In genomic region chr12:52442600-52443061, GRCh38 we compare ENCODE assay signal across 12 cellular contexts. TPM values are rescaled to one million over a fixed set of nuclear protein-coding genes. Genes with fewer than 3 reads are reported as not detected.
DNase-seq lines count a peak whose midpoint lies in the region; ATAC-seq, FAIRE-seq and TF ChIP-seq lines count a peak whose summit lies in the region.
"Had no signal": no experiment of that assay in that cellular context is flagged by ENCODE, and none has a peak within 500 bp of the region (broad histone marks: within the 10 kb centered on the region; RNA-seq: fewer than 3 reads in every experiment).

No MANE protein-coding gene starts in this region.

- no peaks in the 10 kb centered on the region for H3K79me1 ChIP-seq in H9 (ENCODE audit: insufficient read depth, low read depth, low read length, poor library complexity, severe bottlenecking)

- H2BK120ac ChIP-seq in H9 (ENCODE audit: low read depth, low read length, poor library complexity, severe bottlenecking): no peak overlapping the region

- no peaks in the 10 kb centered on the region for H3K36me3 ChIP-seq in adipocyte (ENCODE audit: control insufficient read depth, insufficient read depth, low read length, severe bottlenecking)
- H3K36me3 ChIP-seq: sigmoid colon had no signal

- H4K20me1 ChIP-seq in H9 (ENCODE audit: control insufficient read depth, insufficient read depth, insufficient read length): no peaks in the 10 kb centered on the region

- CTCF ChIA-PET in A549 (lab: Yijun Ruan, JAX): interaction anchor here (0.6 to 2.6 kb wide), 17 partner anchors 11 to 436 kb away, joined by 3 to 12 read pairs (median 4); no protein-coding TSS in a partner anchor

- no peaks in the 10 kb centered on the region for H3K9me3 ChIP-seq in A549
- H3K9me3 ChIP-seq in H9 (ENCODE audit: control insufficient read depth, low read depth, low read length): no peaks in the 10 kb centered on the region
- no peaks in the 10 kb centered on the region for H3K9me3 ChIP-seq in adipocyte (ENCODE audit: control insufficient read depth, low read length)
- H3K9me3 ChIP-seq: sigmoid colon had no signal

- peak overlapping the region; percentile 56 to 79 for H3K27ac ChIP-seq in A549
- no peak overlapping the region for H3K27ac ChIP-seq in H9 (ENCODE audit: insufficient read length, low read depth, low read length)

- no peak overlapping the region for H2AFZ ChIP-seq in H9 (ENCODE audit: low read length)

- no peak overlapping the region for H3K4ac ChIP-seq in H9 (ENCODE audit: low read depth, low read length)

- H2BK15ac ChIP-seq in H9 (ENCODE audit: low read depth, low read length): no peak overlapping the region

- DNase-seq in A549 (ENCODE audit: low read depth in 1 of 2, low spot score in 1 of 2) (peak; percentile 51 to 77), H9 (peak; percentile 83), adipocyte (ENCODE audit: low read depth) (peak; percentile 16), iPS DF 19.7 (ENCODE audit: low read depth, low spot score) (peak; percentile 64)
- DNase-seq in stimulated activated CD4-positive, alpha-beta T cell treated with anti-CD3 and anti-CD28 coated beads, Interleukin-12 subunit alpha, Interleukin-12 subunit beta, amount 100 ng/mL, for 4 hours: no peak
- DNase-seq: CD4-positive, alpha-beta memory T cell; kidney; NCI-H1048; sigmoid colon had no signal

- H3K4me3 Mint-ChIP-seq in H9: 0 out of 5 replicates have a peak overlapping the region, but pooled peaks of 1 of the 2 experiments have one; percentile 0
- H3K4me3 Mint-ChIP-seq: CD4-positive, alpha-beta memory T cell had no signal

- no peak for TF ChIP-seq POLR2A in A549 (IDR thresholded peaks at IDR 0.05; ENCODE audit: low read length)

- POLR2A ChIA-PET in A549 (lab: Yijun Ruan, JAX): no interaction called here

- H4K8ac ChIP-seq in H9 (replicated peaks; ENCODE audit: insufficient read length, low read depth, low read length): no peak overlapping the region

- TF ChIP-seq RAD21 in A549 (conservative IDR thresholded peaks at IDR 0.05 in 1 of 2, IDR thresholded peaks at IDR 0.05 in 1 of 2): peak; percentile 64 to 69

- no peaks in the 10 kb centered on the region for H3K36me3 Mint-ChIP-seq in H9 (ENCODE audit: insufficient read depth in 1 of 3, low read depth in 3 of 3)
- H3K36me3 Mint-ChIP-seq: CD4-positive, alpha-beta memory T cell had no signal

- no peak overlapping the region for H3K4me3 ChIP-seq in A549
- peak overlapping the region; percentile 9 for H3K4me3 ChIP-seq in adipocyte (ENCODE audit: low read length)
- H3K4me3 ChIP-seq: sigmoid colon had no signal

- TF ChIP-seq EP300 in A549 (IDR thresholded peaks at IDR 0.05): peak in 1 of 2 experiments; percentile 53; a peak in 1 of 5 replicates

- H3K9ac ChIP-seq in H9 (ENCODE audit: extremely low read depth, insufficient read length, low read length) (no peak overlapping the region), adipocyte (ENCODE audit: low read length) (peak overlapping the region; percentile 19)

- H3K23me2 ChIP-seq in H9 (ENCODE audit: insufficient read length, low read depth, low read length, poor library complexity, severe bottlenecking): no peaks in the 10 kb centered on the region

- no peak overlapping the region for H3K18ac ChIP-seq in H9 (ENCODE audit: insufficient read length, low read depth, low read length)

- no peaks in the 10 kb centered on the region for H3K27me3 ChIP-seq in H9 (ENCODE audit: insufficient read depth, low read length)
- peaks cover 5% of the 10 kb centered on the region for H3K27me3 ChIP-seq in adipocyte (replicated peaks; ENCODE audit: control insufficient read depth, insufficient read depth, low read length)
- H3K27me3 ChIP-seq: sigmoid colon had no signal

- no peak overlapping the region for H3K56ac ChIP-seq in H9 (ENCODE audit: insufficient read length, low read depth, low read length)

- WGBS in A549 (ENCODE audit: missing lambda C conversion rate): 7% methylated on average over 6 of the region's 6 CpGs
- WGBS in H9 (ENCODE audit: extremely low coverage, insufficient read length, low lambda C conversion rate): no CpG with 5 or more reads among the region's 6 CpGs

- no peak overlapping the region for H4K91ac ChIP-seq in H9 (ENCODE audit: insufficient read length, low read depth, low read length)

- no peak overlapping the region for H2BK20ac ChIP-seq in H9 (ENCODE audit: low read depth, low read length, poor library complexity, severe bottlenecking)

- no peak overlapping the region for H2BK5ac ChIP-seq in H9 (ENCODE audit: insufficient read length, low read length)

- TF ChIP-seq CTCF in A549 (IDR thresholded peaks at IDR 0.05) (peak; percentile 35; the same call in 2 of the 3 replicates), H9 (conservative IDR thresholded peaks at IDR 0.05) (peak; percentile 21; the same call in 1 of the 3 replicates)

- H3K79me2 ChIP-seq in H9 (ENCODE audit: insufficient read depth, low read length): no peaks in the 10 kb centered on the region

- H3K4me1 ChIP-seq in A549: peaks cover 28% of the 10 kb centered on the region
- H3K4me1 ChIP-seq in H9 (ENCODE audit: insufficient read depth, low read length): 0 out of 2 replicates have a peak, but pooled peaks cover 2% of the 10 kb centered on the region
- peaks cover 26% of the 10 kb centered on the region for H3K4me1 ChIP-seq in adipocyte (ENCODE audit: control insufficient read depth, insufficient read depth, low read length)

- H3K4me1 Mint-ChIP-seq in H9: peaks cover 20 to 25% of the 10 kb centered on the region in 2 experiments
- H3K4me1 Mint-ChIP-seq: CD4-positive, alpha-beta memory T cell had no signal

- H3K4me2 ChIP-seq in A549 (peak overlapping the region; percentile 57), H9 (ENCODE audit: insufficient read depth, insufficient read length, low read length) (no peak overlapping the region)

- ATAC-seq in A549 (peak; percentile 87 to 89), HG02973 (IDR thresholded peaks at IDR 0.05; ENCODE audit: unreplicated experiment) (no peak), HG03342 (IDR thresholded peaks at IDR 0.05; ENCODE audit: unreplicated experiment) (no peak), HG03457 (IDR thresholded peaks at IDR 0.05; ENCODE audit: unreplicated experiment) (no peak)

- no peak overlapping the region for H3K23ac ChIP-seq in H9 (ENCODE audit: insufficient read length, low read depth, low read length)

- no peak overlapping the region for H4K5ac ChIP-seq in H9 (ENCODE audit: insufficient read length, low read depth, low read length)

- peak overlapping the region in 1 of 3 experiments; percentile 41; a peak in 2 of 7 replicates for H3K27ac Mint-ChIP-seq in H9
- H3K27ac Mint-ChIP-seq: CD4-positive, alpha-beta memory T cell had no signal

- no peak overlapping the region for H2AK5ac ChIP-seq in H9 (ENCODE audit: insufficient read length, low read length)

- H2BK12ac ChIP-seq in H9 (ENCODE audit: insufficient read length, low read depth, low read length): no peak overlapping the region

- H3K27me3 Mint-ChIP-seq in H9 (ENCODE audit: low read depth): peaks cover 8% of the 10 kb centered on the region

- no peaks in the 10 kb centered on the region for H3K9me3 Mint-ChIP-seq in H9
- H3K9me3 Mint-ChIP-seq: CD4-positive, alpha-beta memory T cell had no signal

- FAIRE-seq in A549 (lab: Jason Lieb, UNC): peak; percentile 13
- FAIRE-seq: kidney had no signal

- no peak overlapping the region for H3K14ac ChIP-seq in H9 (ENCODE audit: insufficient read depth, low read length)

- H3T11ph ChIP-seq in H9 (ENCODE audit: low read length): no peak overlapping the region

TF ChIP-seq in A549, 52 proteins besides CTCF, POLR2A, EP300 and RAD21 (continues in another document):
- 0 out of 4 replicates have a peak, but pooled peaks of 1 of the 2 experiments have one; percentile 31 for TF ChIP-seq CEBPB (IDR thresholded peaks at IDR 0.05)
- TF ChIP-seq ATOH8 (CRISPR knock-in tag; IDR thresholded peaks at IDR 0.05; ENCODE audit: low read depth): no peak

RNA-seq across cellular contexts. Expression of gene KRT75, which starts 8.5 kb away (rescaled TPM):
- polyA plus RNA-seq in A549 (2011; rRNA removed) (not detected in 2 replicates), A549 (2017; fragmentation: RNase III; extraction: RNeasy Plus Mini Kit Qiagen cat#74134 plus additional on column Dnase treatment) (not detected in 3 replicates)
- 0.03 TPM in 1 of 2 replicates, not detected in the other for polyA plus RNA-seq in A549 (2012; cell fraction: cytosol; rRNA removed)
- 0.01 and 0.05 TPM in 2 replicates for polyA plus RNA-seq in A549 (2012; cell fraction: nucleus; rRNA removed)
- not detected in 2 replicates for polyA minus RNA-seq in A549 (2011; rRNA and poly(A)+ RNA removed)
- not detected in 2 replicates for total RNA-seq in H9 (2021)
- total RNA-seq: CD4-positive, alpha-beta memory T cell; kidney; sigmoid colon had no signal
- polyA plus RNA-seq: CD4-positive, alpha-beta memory T cell had no signal

RNA-seq across cellular contexts. Expression of gene KRT6B, which starts 9.3 kb away (rescaled TPM):
- polyA plus RNA-seq in A549 (2011; rRNA removed) (not detected in 2 replicates), A549 (2017; fragmentation: RNase III; extraction: RNeasy Plus Mini Kit Qiagen cat#74134 plus additional on column Dnase treatment) (not detected in 3 replicates)
- polyA plus RNA-seq in A549 (2012; cell fraction: cytosol; rRNA removed): 0.01 TPM in 1 of 2 replicates, not detected in the other
- 0.01 TPM in 1 of 2 replicates, not detected in the other for polyA plus RNA-seq in A549 (2012; cell fraction: nucleus; rRNA removed)
- not detected in 2 replicates for polyA minus RNA-seq in A549 (2011; rRNA and poly(A)+ RNA removed)
- total RNA-seq in H9 (2021): not detected in 2 replicates
- total RNA-seq: CD4-positive, alpha-beta memory T cell; kidney; sigmoid colon had no signal
- polyA plus RNA-seq: CD4-positive, alpha-beta memory T cell had no signal

RNA-seq across cellular contexts. Expression of gene KRT6C, which starts 31.0 kb away (rescaled TPM):
- polyA plus RNA-seq in A549 (2011; rRNA removed) (not detected in 2 replicates), A549 (2017; fragmentation: RNase III; extraction: RNeasy Plus Mini Kit Qiagen cat#74134 plus additional on column Dnase treatment) (not detected in 3 replicates)
- polyA plus RNA-seq in A549 (2012; cell fraction: cytosol; rRNA removed): not detected in 2 replicates
- polyA plus RNA-seq in A549 (2012; cell fraction: nucleus; rRNA removed): not detected in 2 replicates
- not detected in 2 replicates for polyA minus RNA-seq in A549 (2011; rRNA and poly(A)+ RNA removed)
- not detected in 2 replicates for total RNA-seq in H9 (2021)
- total RNA-seq: CD4-positive, alpha-beta memory T cell; kidney; sigmoid colon had no signal
- polyA plus RNA-seq: CD4-positive, alpha-beta memory T cell had no signal

RNA-seq across cellular contexts. Expression of gene KRT82, which starts 36.5 kb away (rescaled TPM):
- polyA plus RNA-seq in A549 (2011; rRNA removed): not detected in 2 replicates
- polyA plus RNA-seq in A549 (2012; cell fraction: cytosol; rRNA removed): not detected in 2 replicates
- polyA plus RNA-seq in A549 (2012; cell fraction: nucleus; rRNA removed): 0.01 TPM in 1 of 2 replicates, not detected in the other
- not detected in 3 replicates for polyA plus RNA-seq in A549 (2017; fragmentation: RNase III; extraction: RNeasy Plus Mini Kit Qiagen cat#74134 plus additional on column Dnase treatment)
- polyA minus RNA-seq in A549 (2011; rRNA and poly(A)+ RNA removed): not detected in 2 replicates
- not detected in 2 replicates for total RNA-seq in H9 (2021)
- total RNA-seq: CD4-positive, alpha-beta memory T cell; kidney; sigmoid colon had no signal
- polyA plus RNA-seq: CD4-positive, alpha-beta memory T cell had no signal

RNA-seq across cellular contexts. Expression of gene KRT6A, which starts 50.4 kb away (rescaled TPM):
- polyA plus RNA-seq in A549 (2011; rRNA removed) (0.04 and 0.09 TPM in 2 replicates), A549 (2017; fragmentation: RNase III; extraction: RNeasy Plus Mini Kit Qiagen cat#74134 plus additional on column Dnase treatment) (0.07 to 0.14 TPM (median 0.11 TPM) in 3 replicates)
- 0.06 and 0.15 TPM in 2 replicates for polyA plus RNA-seq in A549 (2012; cell fraction: cytosol; rRNA removed)
- polyA plus RNA-seq in A549 (2012; cell fraction: nucleus; rRNA removed): 0.13 and 0.34 TPM in 2 replicates
- polyA minus RNA-seq in A549 (2011; rRNA and poly(A)+ RNA removed): 0.29 and 1.5 TPM in 2 replicates
- total RNA-seq in H9 (2021): not detected in 2 replicates
- total RNA-seq: CD4-positive, alpha-beta memory T cell; kidney; sigmoid colon had no signal
- polyA plus RNA-seq: CD4-positive, alpha-beta memory T cell had no signal

Comparison
In these comparisons a context has a peak if more than half of its experiments do, and no peak if none do; other contexts are left out.
1. ATAC-seq: peak in A549 (2 of 2); none in HG02973 (single experiment), HG03342 (single experiment) and HG03457 (single experiment).